ENCODE assay signal across 12 cellular contexts in genomic region chr12:10220398-10221077, GRCh38. TPM values are rescaled to one million over a fixed set of nuclear protein-coding genes. Genes with fewer than 3 reads are reported as not detected.
DNase-seq lines count a peak whose midpoint lies in the region; ATAC-seq and TF ChIP-seq lines count a peak whose summit lies in the region.
"Had no signal": no experiment of that assay in that cellular context is flagged by ENCODE, and none has a peak within 500 bp of the region (broad histone marks: within the 10 kb centered on the region; RNA-seq: fewer than 3 reads in every experiment).

No MANE protein-coding gene starts in this region.

- no peak for TF ChIP-seq CTCF in tibial nerve (IDR thresholded peaks at IDR 0.05)

- no peaks in the 10 kb centered on the region for H3K9me3 ChIP-seq in tibial nerve

- peak; percentile 55 to 93 for TF ChIP-seq EP300 in tibial nerve (IDR thresholded peaks at IDR 0.05)

- 55 to 72% methylated on average over 8 of the region's 8 CpGs for WGBS in tibial nerve, 2 donors

- H3K36me3 ChIP-seq in tibial nerve, result peaks cover 11 to 76% (median 30%) of the 10 kb centered on the region in 3 donors

- ATAC-seq in GM19328 (IDR thresholded peaks at IDR 0.05; ENCODE audit: unreplicated experiment), result no peak

- no peak overlapping the region for H3K4me3 ChIP-seq in tibial nerve

- no peak for TF ChIP-seq POLR2A in tibial nerve (IDR thresholded peaks at IDR 0.05)

- H3K27ac ChIP-seq in epithelial cell of prostate (peak overlapping the region; percentile 2), tibial nerve (peak overlapping the region; percentile 48 to 82 (median 74))

- no peaks in the 10 kb centered on the region for H3K27me3 ChIP-seq in tibial nerve

- DNase-seq in NCI-H226 (peak; percentile 81), epithelial cell of prostate (ENCODE audit: low read depth, low spot score) (no peak), medulla oblongata (ENCODE audit: extremely low spot score) (peak; percentile 54), tibial nerve (ENCODE audit: low spot score in 2 of 2) (peak; percentile 77 to 90), COR-L47 (lab: John Stamatoyannopoulos, UW) (no peak), dedifferentiated amniotic fluid mesenchymal stem cell (ENCODE audit: extremely low spot score) (no peak), KG1 (lab: John Stamatoyannopoulos, UW) (no peak)
- DNase-seq: KBM-7 had no signal

- peaks cover 0 to 29% (median 0%) of the 10 kb centered on the region in 4 donors for H3K4me1 ChIP-seq in tibial nerve

RNA-seq across cellular contexts. Expression of gene GABARAPL1, which starts 7.9 kb away (rescaled TPM):
- 100 to 1,000 TPM; 116 to 168 (median 160) TPM for total RNA-seq in tibial nerve

RNA-seq across cellular contexts. Expression of gene TMEM52B, which starts 41.7 kb away (rescaled TPM):
- under 1 TPM in 1 of 4 donors, not detected in 3; 0.21 TPM for total RNA-seq in tibial nerve
- total RNA-seq: activated CD8-positive, alpha-beta memory T cell treated with anti-CD3 and anti-CD28 coated beads for 36 hours; progenitor cell of endocrine pancreas; RPMI7951 had no signal

RNA-seq across cellular contexts. Expression of gene OLR1, which starts 48.6 kb away (rescaled TPM):
- total RNA-seq in tibial nerve, result 10 to 100 TPM in 1 of 4 donors, 1 to 10 TPM in 2, under 1 TPM in 1; 0.84 to 18.1 (median 2.2) TPM
- total RNA-seq: activated CD8-positive, alpha-beta memory T cell treated with anti-CD3 and anti-CD28 coated beads for 36 hours; progenitor cell of endocrine pancreas; RPMI7951 had no signal

Comparison
In these comparisons a context has a peak if more than half of its experiments do, and no peak if none do; other contexts are left out.
1. DNase-seq: peak in NCI-H226 (single experiment), medulla oblongata (single experiment) and tibial nerve (2 of 2); none in epithelial cell of prostate (single experiment), COR-L47 (single experiment), dedifferentiated amniotic fluid mesenchymal stem cell (single experiment) and KG1 (single experiment).